In genomic region chr1:95232646-95233320, GRCh38 we compare ENCODE assay signal across 9 cellular contexts. TPM values are rescaled to one million over a fixed set of nuclear protein-coding genes. Genes with fewer than 3 reads are reported as not detected.
DNase-seq lines count a peak whose midpoint lies in the region; ATAC-seq and TF ChIP-seq lines count a peak whose summit lies in the region.
"Had no signal": no experiment of that assay in that cellular context is flagged by ENCODE, and none has a peak within 500 bp of the region (broad histone marks: within the 10 kb centered on the region; RNA-seq: fewer than 3 reads in every experiment).

No MANE protein-coding gene starts in this region.

- H3K36me3 Mint-ChIP-seq in GM23338 (ENCODE audit: low read depth): no peaks in the 10 kb centered on the region

- peaks cover 9% of the 10 kb centered on the region; the same call in 2 of the 3 replicates for H3K4me1 Mint-ChIP-seq in GM23338

- intact Hi-C loops in adrenal gland (cut with DNase I): loop anchor here (5.0 to 10.0 kb wide), 3 partner anchors 108 to 160 kb away; partner anchors contain the start of gene ALG14 (in 1 of the 2)
- intact Hi-C loops in gastrocnemius medialis (cut with DNase I; ENCODE audit: low total_unique reads): loop anchor here (5.0 kb wide), 1 partner anchor 380 kb away; no protein-coding TSS in a partner anchor

- CTCF ChIA-PET in GM10248 (lab: Yijun Ruan, JAX): interaction anchor here (0.9 to 4.8 kb wide), 12 partner anchors 10 to 189 kb away, joined by 3 to 36 read pairs (median 7); no protein-coding TSS in a partner anchor

- H3K27me3 Mint-ChIP-seq in GM23338 (ENCODE audit: insufficient read depth, low read depth, poor library complexity): peaks cover 5% of the 10 kb centered on the region

- H3K27ac Mint-ChIP-seq in GM23338: no peak overlapping the region

- H3K79me2 ChIP-seq in GM23338 (replicated peaks; ENCODE audit: insufficient read depth): peaks cover 19% of the 10 kb centered on the region

- WGBS in adrenal gland, 4 donors: 38 to 49% (median 47%) methylated on average over 8 of the region's 8 CpGs

- H3K9me2 ChIP-seq in GM23338 (ENCODE audit: insufficient read depth): no peaks in the 10 kb centered on the region; the same call in 1 of the 2 replicates

- in situ Hi-C loops in gastrocnemius medialis (cut with MboI; ENCODE audit: low sequenced_read_pairs in 4 of 4): loop anchor here in 3 of 4 donors (5.0 to 25.0 kb wide), 3 partner anchors 145 to 370 kb away; no protein-coding TSS in a partner anchor

- no peaks in the 10 kb centered on the region for H3F3A ChIP-seq in GM23338 (replicated peaks; ENCODE audit: low read depth)

- no peak for TF ChIP-seq CTCF in GM23338 (conservative IDR thresholded peaks at IDR 0.05; ENCODE audit: low read depth in 2 of 2)
- no peak for TF ChIP-seq CTCF in adrenal gland (IDR thresholded peaks at IDR 0.05)
- TF ChIP-seq CTCF in gastrocnemius medialis (IDR thresholded peaks at IDR 0.05 in 4 of 5, conservative IDR thresholded peaks at IDR 0.05 in 1 of 5): no peak
- TF ChIP-seq CTCF in GM10248 (IDR thresholded peaks at IDR 0.05; ENCODE audit: control extremely low read depth, extremely low read depth, low read depth, missing control alignments): no peak

- ATAC-seq in GM23338 (no peak), gastrocnemius medialis (no peak), HG02763 (IDR thresholded peaks at IDR 0.05; ENCODE audit: unreplicated experiment) (no peak), GM21737 (IDR thresholded peaks at IDR 0.05; ENCODE audit: unreplicated experiment) (no peak)

- DNase-seq in GM23338 (ENCODE audit: low spot score) (no peak), adrenal gland (peak in 3 of 7 donors; percentile 13 to 29 (median 22)), gastrocnemius medialis (no peak), GM10248 (ENCODE audit: extremely low spot score) (no peak), middle frontal gyrus (ENCODE audit: extremely low spot score, low spot score) (no peak)
- DNase-seq: NK-92 treated with Interleukin-12 subunit alpha and Interleukin-12 subunit beta, amount 100 ng/mL, for 24 hours had no signal

- no peaks in the 10 kb centered on the region for H3K9me3 ChIP-seq in adrenal gland (replicated peaks in 1 of 3)
- H3K9me3 ChIP-seq in gastrocnemius medialis: no peaks in the 10 kb centered on the region

- H3K4me3 ChIP-seq in GM23338 (peak overlapping the region; percentile 86), adrenal gland (peak overlapping the region in 2 of 4 donors; percentile 82 to 92), iPS-11a (ENCODE audit: low read depth, low read length) (peak overlapping the region; percentile 56), gastrocnemius medialis (peak overlapping the region; percentile 75 to 99 (median 93))

- H3K9me3 Mint-ChIP-seq in GM23338: no peaks in the 10 kb centered on the region; the same call in 2 of the 3 replicates

- H3K4me1 ChIP-seq in GM23338 (ENCODE audit: insufficient read depth) (0 out of 2 replicates have a peak, but pooled peaks cover 8% of the 10 kb centered on the region), adrenal gland (replicated peaks in 1 of 2) (peaks cover 0 to 33% of the 10 kb centered on the region in 2 donors), gastrocnemius medialis (peaks cover 11 to 31% of the 10 kb centered on the region in 2 donors)

- no peak for TF ChIP-seq POLR2A in adrenal gland (IDR thresholded peaks at IDR 0.05)
- no peak for TF ChIP-seq POLR2A in gastrocnemius medialis (IDR thresholded peaks at IDR 0.05)

- peak overlapping the region; percentile 94 for H2AFZ ChIP-seq in GM23338

- H3K27ac ChIP-seq in GM23338 (ENCODE audit: low read depth) (no peak overlapping the region), adrenal gland (peak overlapping the region in 4 of 5 donors; percentile 33 to 90 (median 79)), gastrocnemius medialis (peak overlapping the region; percentile 75 to 91 (median 86))

- POLR2A ChIA-PET in GM10248 (lab: Yijun Ruan, JAX): no interaction called here

- H4K20me1 ChIP-seq in GM23338 (replicated peaks; ENCODE audit: insufficient read depth): no peaks in the 10 kb centered on the region

- H3K27me3 ChIP-seq in GM23338 (ENCODE audit: insufficient read depth) (no peaks in the 10 kb centered on the region), adrenal gland (no peaks in the 10 kb centered on the region), gastrocnemius medialis (no peaks in the 10 kb centered on the region)

- H3K36me3 ChIP-seq in GM23338 (ENCODE audit: insufficient read depth) (no peaks in the 10 kb centered on the region), adrenal gland (replicated peaks in 1 of 2) (no peaks in the 10 kb centered on the region), gastrocnemius medialis (no peaks in the 10 kb centered on the region)

- H3K4me3 Mint-ChIP-seq in GM23338: peak overlapping the region; percentile 90

- H3K4me2 ChIP-seq in GM23338: peak overlapping the region; percentile 76

TF ChIP-seq in GM23338, 12 proteins besides CTCF, POLR2A, EP300 and RAD21:
- TF ChIP-seq ZNF114 (CRISPR knock-in tag; IDR thresholded peaks at IDR 0.05) (no peak), NANOG (IDR thresholded peaks at IDR 0.05; ENCODE audit: borderline replicate concordance) (no peak), REST (IDR thresholded peaks at IDR 0.05; ENCODE audit: unreplicated experiment) (no peak), ETS1 (IDR thresholded peaks at IDR 0.05) (no peak)

RNA-seq across cellular contexts. Expression of gene RWDD3, which starts 1.2 kb away (rescaled TPM):
- total RNA-seq in GM23338 (2014; rRNA removed; shearing (Covaris generic)): 16.0 and 19.3 TPM in 2 replicates
- polyA plus RNA-seq in GM23338 (2016; fragmentation: Nextera tagmentation; extraction: Ambion mirVana) (50.7 and 57.1 TPM in 2 replicates), adrenal gland (10 to 100 TPM; 16.6 to 66.2 (median 51.8) TPM)
- total RNA-seq in adrenal gland (10 to 100 TPM in 4 of 8 donors, 1 to 10 TPM in 4; 2.9 to 21.6 (median 10.3) TPM), gastrocnemius medialis (10 to 100 TPM in 1 of 4 donors, 1 to 10 TPM in 3; 3.2 to 12.7 (median 6.6) TPM)
